Comparison of ENCODE assay signal across 14 cellular contexts in the genomic region with DNA sequence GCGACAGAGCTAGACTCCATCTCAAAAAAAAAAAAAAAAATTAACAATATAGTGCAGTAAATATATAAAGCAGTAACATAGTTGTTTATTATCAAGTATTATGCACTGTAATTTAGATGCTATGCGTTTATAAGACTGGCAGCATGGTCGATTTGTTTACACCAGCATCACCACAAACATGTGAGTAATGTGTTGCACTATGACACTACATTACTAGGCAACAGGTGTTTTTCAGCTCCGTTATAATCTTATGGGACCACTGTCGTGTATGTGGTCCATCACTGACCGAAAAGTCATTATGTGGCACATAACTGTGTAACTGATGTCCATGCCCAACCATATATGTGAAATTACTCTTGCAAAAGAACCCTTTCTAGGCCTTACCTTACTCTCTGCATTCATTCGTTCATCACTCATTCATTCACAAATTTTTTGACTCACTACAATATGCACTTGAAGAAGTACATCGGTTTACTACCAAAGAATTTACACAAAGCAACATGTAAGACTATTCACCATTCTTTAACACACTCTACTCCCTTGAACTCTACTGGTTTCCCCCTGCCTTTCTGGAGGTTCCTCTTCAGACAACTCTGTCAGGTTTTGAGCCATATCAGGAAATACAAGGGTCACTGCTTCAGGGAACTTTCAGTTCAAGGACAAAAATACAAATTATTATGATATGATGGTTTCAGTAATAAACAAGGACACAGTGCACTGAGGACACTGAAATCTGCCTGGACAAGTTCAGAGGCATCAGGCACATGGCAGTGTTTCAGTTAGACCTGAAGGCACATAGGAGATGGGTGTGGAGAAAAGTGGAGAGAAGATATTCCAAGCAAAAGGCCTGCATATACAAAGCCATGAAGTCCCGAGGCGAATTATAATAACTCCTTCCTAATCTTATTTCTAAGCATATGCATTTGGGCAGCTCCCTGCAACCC. TPM values are rescaled to one million over a fixed set of nuclear protein-coding genes. Genes with fewer than 3 reads are reported as not detected.
DNase-seq lines count a peak whose midpoint lies in the region; ATAC-seq and TF ChIP-seq lines count a peak whose summit lies in the region.
"Had no signal": no experiment of that assay in that cellular context is flagged by ENCODE, and none has a peak within 500 bp of the region (broad histone marks: within the 10 kb centered on the region; RNA-seq: fewer than 3 reads in every experiment).

No MANE protein-coding gene starts in this region.

- TF ChIP-seq CTCF in CD14-positive monocyte (IDR thresholded peaks at IDR 0.05): no peak

- no peaks in the 10 kb centered on the region for H3K36me3 ChIP-seq in mesendoderm (ENCODE audit: control insufficient read depth, insufficient read depth, low read length)

- no peak overlapping the region for H3K27ac ChIP-seq in mesendoderm (ENCODE audit: low read depth, low read length)

- DNase-seq in CD14-positive monocyte (ENCODE audit: low spot score): no peak
- peak; percentile 57 for DNase-seq in myocyte (ENCODE audit: low read depth)
- no peak for DNase-seq in activated T-helper 1 cell treated with anti-CD3 and anti-CD28 coated beads, Interleukin-12 subunit alpha, Interleukin-12 subunit beta, Interleukin-2, Interleukin-4 antibody, amounts not matched to agents 30 ng/mL and 10 ng/mL and 1 ng/mL, durations not matched to agents 14 hours and 24 hours and 36 hours (ENCODE audit: low spot score)
- DNase-seq in mesendoderm: no peak
- no peak for DNase-seq in SK-N-DZ (ENCODE audit: low spot score)
- DNase-seq: activated CD4-positive, alpha-beta T cell treated with anti-CD3 and anti-CD28 coated beads, Interleukin-2, amount 50 U/mL, for 4 hours; amygdala; C1 segment of cervical spinal cord; HCEC 1CT; NCI-H2081 had no signal

- peaks cover 0 to 4% (median 2%) of the 10 kb centered on the region in 3 donors for H3K27me3 Mint-ChIP-seq in CD14-positive monocyte (ENCODE audit: low read depth in 3 of 3)
- no peaks in the 10 kb centered on the region for H3K27me3 Mint-ChIP-seq in activated T-helper 17 cell treated with anti-CD3 and anti-CD28 coated beads, Interleukin-2, amount 50 U/mL, for 72 hours
- H3K27me3 Mint-ChIP-seq in activated T-helper 1 cell treated with anti-CD3 and anti-CD28 coated beads, Interleukin-12 subunit alpha, Interleukin-12 subunit beta, Interleukin-2, Interleukin-4 antibody, amounts not matched to agents 30 ng/mL and 10 ng/mL and 1 ng/mL, durations not matched to agents 14 hours and 24 hours and 36 hours (ENCODE audit: insufficient read depth): no peaks in the 10 kb centered on the region

- H3K4me3 ChIP-seq in mesendoderm (ENCODE audit: low read length): no peak overlapping the region

- H3K4me3 Mint-ChIP-seq in CD14-positive monocyte: no peak overlapping the region
- H3K4me3 Mint-ChIP-seq in activated T-helper 17 cell treated with anti-CD3 and anti-CD28 coated beads, Interleukin-2, amount 50 U/mL, for 72 hours: peak overlapping the region; percentile 4
- no peak overlapping the region for H3K4me3 Mint-ChIP-seq in activated T-helper 1 cell treated with anti-CD3 and anti-CD28 coated beads, Interleukin-12 subunit alpha, Interleukin-12 subunit beta, Interleukin-2, Interleukin-4 antibody, amounts not matched to agents 30 ng/mL and 10 ng/mL and 1 ng/mL, durations not matched to agents 14 hours and 24 hours and 36 hours

- ATAC-seq in GM19463 (IDR thresholded peaks at IDR 0.05; ENCODE audit: unreplicated experiment): peak; percentile 39
- peak; percentile 48 for ATAC-seq in activated T-helper 17 cell treated with anti-CD3 and anti-CD28 coated beads, Interleukin-2, amount 50 U/mL, for 72 hours (replicated peaks)
- no peak for ATAC-seq in HG03565 (IDR thresholded peaks at IDR 0.05; ENCODE audit: unreplicated experiment)
- ATAC-seq: sciatic nerve had no signal

- H3K27ac Mint-ChIP-seq in CD14-positive monocyte: peak overlapping the region in 4 of 7 donors; percentile 28 to 83 (median 58)
- H3K27ac Mint-ChIP-seq in activated T-helper 17 cell treated with anti-CD3 and anti-CD28 coated beads, Interleukin-2, amount 50 U/mL, for 72 hours: peak overlapping the region; percentile 47
- no peak overlapping the region for H3K27ac Mint-ChIP-seq in activated T-helper 1 cell treated with anti-CD3 and anti-CD28 coated beads, Interleukin-12 subunit alpha, Interleukin-12 subunit beta, Interleukin-2, Interleukin-4 antibody, amounts not matched to agents 30 ng/mL and 10 ng/mL and 1 ng/mL, durations not matched to agents 14 hours and 24 hours and 36 hours

- H3K36me3 Mint-ChIP-seq in CD14-positive monocyte: peaks cover 15 to 29% of the 10 kb centered on the region in 2 donors
- H3K36me3 Mint-ChIP-seq in activated T-helper 17 cell treated with anti-CD3 and anti-CD28 coated beads, Interleukin-2, amount 50 U/mL, for 72 hours (ENCODE audit: low read depth): peaks cover 38% of the 10 kb centered on the region
- peaks cover 4% of the 10 kb centered on the region for H3K36me3 Mint-ChIP-seq in activated T-helper 1 cell treated with anti-CD3 and anti-CD28 coated beads, Interleukin-12 subunit alpha, Interleukin-12 subunit beta, Interleukin-2, Interleukin-4 antibody, amounts not matched to agents 30 ng/mL and 10 ng/mL and 1 ng/mL, durations not matched to agents 14 hours and 24 hours and 36 hours (ENCODE audit: low read depth)

- H3K4me2 ChIP-seq in mesendoderm (ENCODE audit: low read length): no peak overlapping the region

- no peak overlapping the region for H2AK5ac ChIP-seq in mesendoderm (ENCODE audit: low read length)

- no peaks in the 10 kb centered on the region for H3K27me3 ChIP-seq in mesendoderm (ENCODE audit: insufficient read depth, low read length, poor library complexity)

- no peak overlapping the region for H3K4ac ChIP-seq in mesendoderm (ENCODE audit: low read depth, low read length)

- no peak overlapping the region for H2BK15ac ChIP-seq in mesendoderm (replicated peaks; ENCODE audit: low read depth)

- H2BK5ac ChIP-seq in mesendoderm (ENCODE audit: low read length): no peak overlapping the region

- no peak overlapping the region for H3K9ac ChIP-seq in mesendoderm (ENCODE audit: low read length)

- no peaks in the 10 kb centered on the region for H3K9me3 Mint-ChIP-seq in CD14-positive monocyte
- no peaks in the 10 kb centered on the region for H3K9me3 Mint-ChIP-seq in activated T-helper 17 cell treated with anti-CD3 and anti-CD28 coated beads, Interleukin-2, amount 50 U/mL, for 72 hours
- H3K9me3 Mint-ChIP-seq in activated T-helper 1 cell treated with anti-CD3 and anti-CD28 coated beads, Interleukin-12 subunit alpha, Interleukin-12 subunit beta, Interleukin-2, Interleukin-4 antibody, amounts not matched to agents 30 ng/mL and 10 ng/mL and 1 ng/mL, durations not matched to agents 14 hours and 24 hours and 36 hours: no peaks in the 10 kb centered on the region

- H3K4me1 Mint-ChIP-seq in CD14-positive monocyte: peaks cover 52% of the 10 kb centered on the region
- peaks cover 43% of the 10 kb centered on the region for H3K4me1 Mint-ChIP-seq in activated T-helper 17 cell treated with anti-CD3 and anti-CD28 coated beads, Interleukin-2, amount 50 U/mL, for 72 hours
- H3K4me1 Mint-ChIP-seq in activated T-helper 1 cell treated with anti-CD3 and anti-CD28 coated beads, Interleukin-12 subunit alpha, Interleukin-12 subunit beta, Interleukin-2, Interleukin-4 antibody, amounts not matched to agents 30 ng/mL and 10 ng/mL and 1 ng/mL, durations not matched to agents 14 hours and 24 hours and 36 hours (ENCODE audit: low read depth): peaks cover 16% of the 10 kb centered on the region

- H2BK120ac ChIP-seq in mesendoderm (ENCODE audit: low read depth, low read length): no peak overlapping the region

- H3K4me1 ChIP-seq in mesendoderm (ENCODE audit: control insufficient read depth, low read depth, low read length): peaks cover 24% of the 10 kb centered on the region

- H3K79me2 ChIP-seq in mesendoderm (ENCODE audit: control insufficient read depth, insufficient read depth, low read length): peaks cover 87% of the 10 kb centered on the region

- no peak overlapping the region for H4K5ac ChIP-seq in mesendoderm (ENCODE audit: low read length)

- no peak overlapping the region for H3K56ac ChIP-seq in mesendoderm (ENCODE audit: low read length)

- H3K23ac ChIP-seq in mesendoderm (ENCODE audit: low read length): no peak overlapping the region

- intact Hi-C loops in CD14-positive monocyte (cut with micrococcal nuclease): no loop called here
- intact Hi-C loops in activated T-helper 1 cell treated with anti-CD3 and anti-CD28 coated beads, Interleukin-12 subunit alpha, Interleukin-12 subunit beta, Interleukin-2, Interleukin-4 antibody, amounts not matched to agents 30 ng/mL and 10 ng/mL and 1 ng/mL, durations not matched to agents 14 hours and 24 hours and 36 hours (cut with micrococcal nuclease): no loop called here

- no peak overlapping the region for H3K18ac ChIP-seq in mesendoderm (ENCODE audit: low read length)

- 100% methylated on average over 2 of the region's 10 CpGs for WGBS in mesendoderm (ENCODE audit: extremely low coverage, insufficient coverage, low lambda C conversion rate)

- peaks cover 14% of the 10 kb centered on the region for H3K79me1 ChIP-seq in mesendoderm (ENCODE audit: low read length)

- H4K8ac ChIP-seq in mesendoderm (ENCODE audit: low read depth, low read length): no peak overlapping the region

RNA-seq across cellular contexts. Expression of a gene that starts 17.4 kb away (rescaled TPM):
- polyA plus RNA-seq in CD14-positive monocyte: 100 to 1,000 TPM; 127 to 157 TPM
- 100 to 1,000 TPM; 125 to 126 TPM for total RNA-seq in activated T-helper 17 cell treated with anti-CD3 and anti-CD28 coated beads, Interleukin-2, amount 50 U/mL, for 72 hours
- 954 and 1,245 TPM in 2 replicates for total RNA-seq in myocyte
- polyA plus RNA-seq in myocyte (2012): 869 TPM
- 51.4 and 61.4 TPM in 2 replicates for total RNA-seq in activated T-helper 1 cell treated with anti-CD3 and anti-CD28 coated beads, Interleukin-12 subunit alpha, Interleukin-12 subunit beta, Interleukin-2, Interleukin-4 antibody, amounts not matched to agents 30 ng/mL and 10 ng/mL and 1 ng/mL, durations not matched to agents 14 hours and 24 hours and 36 hours
- polyA plus RNA-seq in mesendoderm (2013, experiment 1 of 2): 237 TPM
- 240 TPM for polyA plus RNA-seq in mesendoderm (2013, experiment 2 of 2)
- 200 and 212 TPM in 2 replicates for polyA plus RNA-seq in SK-N-DZ (2014; cell fraction: cytosol; rRNA removed)
- 73.8 and 74.9 TPM in 2 replicates for polyA plus RNA-seq in SK-N-DZ (2014; cell fraction: nucleus; rRNA removed)
